Comparison of ENCODE assay signal across 32 cellular contexts in the genomic region with DNA sequence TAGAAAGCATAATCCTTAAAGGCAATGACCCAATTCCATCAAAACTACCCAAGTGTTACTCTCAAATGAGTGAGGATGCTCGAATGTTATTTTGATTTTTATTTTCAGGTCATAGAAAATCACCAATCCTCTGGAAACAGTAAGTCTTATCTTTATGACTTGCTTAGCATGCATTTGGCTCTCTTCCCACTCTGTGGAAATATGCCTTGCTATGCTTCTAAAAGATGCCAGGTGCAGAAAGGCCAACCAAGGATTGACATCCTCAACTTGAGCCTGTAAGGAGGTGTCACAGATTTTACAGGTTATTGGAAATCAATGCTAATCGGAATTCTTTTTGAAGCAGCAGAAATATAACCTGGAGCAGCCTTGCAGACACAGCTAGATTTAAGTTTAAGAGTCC.
"Had no signal": no experiment of that assay in that cellular context is flagged by ENCODE, and none has a peak within 500 bp of the region (broad histone marks: within the 10 kb centered on the region; RNA-seq: fewer than 3 reads in every experiment).

No MANE protein-coding gene starts in this region.

- H3K9me2 ChIP-seq: SK-N-SH had no signal

- DNase-seq: Kasumi-1, KG1, MG63, NCI-H1048, NCI-H1092 treated with DMSO at 0.1 percent for 48 hours, NCI-H1105 treated with DMSO at 0.1 percent for 48 hours, NCI-H1417, NCI-H1436, NCI-H146, NCI-H1694, NCI-H187, NCI-H1930, NCI-H2029 treated with DMSO at 0.1 percent for 48 hours, NCI-H2081 treated with DMSO at 0.1 percent for 48 hours, NCI-H2107, NCI-H2171, NCI-H226, NCI-H446 treated with DMSO at 0.1 percent for 48 hours, NCI-H510A, NCI-H524, NCI-H526, NCI-H69, NCI-H748 treated with DMSO at 0.1 percent for 48 hours, NCI-H82, PC-3, Right ventricle myocardium superior, SHP77 treated with DMSO at 0.1 percent for 48 hours, SK-N-SH, SW 1271 had no signal

- H3K9me3 ChIP-seq: MG63 had no signal

- ATAC-seq: K562, Panc1 had no signal

- H3K36me3 ChIP-seq: MG63, SJSA1 had no signal

- H3K4me3 ChIP-seq: K562, MG63, SJSA1 had no signal

- H3K27me3 ChIP-seq: MG63, SJSA1 had no signal

- H3K4me1 ChIP-seq: SJSA1 had no signal

- H3K4me2 ChIP-seq: SK-N-SH had no signal

- H3K27ac ChIP-seq: SJSA1 had no signal
